Comparison of ENCODE assay signal across 1 cellular context in the genomic region with DNA sequence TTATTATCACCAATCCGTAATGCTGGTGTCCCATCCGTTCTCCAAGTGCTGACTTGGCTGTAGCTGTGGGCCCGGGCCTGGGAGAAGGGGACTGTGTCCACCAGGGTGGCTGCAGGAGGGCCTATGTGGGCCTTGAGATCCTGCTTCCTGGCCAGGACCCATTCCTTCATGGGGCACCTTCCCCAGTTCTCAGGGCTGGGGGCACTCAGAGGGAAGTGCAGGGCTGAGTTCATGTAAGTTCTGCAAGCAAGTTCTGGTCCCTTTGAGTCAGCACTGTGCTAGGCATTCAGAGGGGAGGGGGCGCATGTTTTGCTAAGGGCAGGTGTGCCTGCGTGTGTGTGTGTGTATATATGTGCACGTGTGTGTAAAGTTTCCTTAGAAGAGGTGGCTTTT.
A peak's percentile ranks its signal among the peaks of the same experiment; 100 is the strongest.
TF ChIP-seq lines count a peak whose summit lies in the region.

No MANE protein-coding gene starts in this region.

TF ChIP-seq in GM12878, 131 proteins besides CTCF, POLR2A, EP300 and RAD21:
- TF ChIP-seq, protein P1, sequence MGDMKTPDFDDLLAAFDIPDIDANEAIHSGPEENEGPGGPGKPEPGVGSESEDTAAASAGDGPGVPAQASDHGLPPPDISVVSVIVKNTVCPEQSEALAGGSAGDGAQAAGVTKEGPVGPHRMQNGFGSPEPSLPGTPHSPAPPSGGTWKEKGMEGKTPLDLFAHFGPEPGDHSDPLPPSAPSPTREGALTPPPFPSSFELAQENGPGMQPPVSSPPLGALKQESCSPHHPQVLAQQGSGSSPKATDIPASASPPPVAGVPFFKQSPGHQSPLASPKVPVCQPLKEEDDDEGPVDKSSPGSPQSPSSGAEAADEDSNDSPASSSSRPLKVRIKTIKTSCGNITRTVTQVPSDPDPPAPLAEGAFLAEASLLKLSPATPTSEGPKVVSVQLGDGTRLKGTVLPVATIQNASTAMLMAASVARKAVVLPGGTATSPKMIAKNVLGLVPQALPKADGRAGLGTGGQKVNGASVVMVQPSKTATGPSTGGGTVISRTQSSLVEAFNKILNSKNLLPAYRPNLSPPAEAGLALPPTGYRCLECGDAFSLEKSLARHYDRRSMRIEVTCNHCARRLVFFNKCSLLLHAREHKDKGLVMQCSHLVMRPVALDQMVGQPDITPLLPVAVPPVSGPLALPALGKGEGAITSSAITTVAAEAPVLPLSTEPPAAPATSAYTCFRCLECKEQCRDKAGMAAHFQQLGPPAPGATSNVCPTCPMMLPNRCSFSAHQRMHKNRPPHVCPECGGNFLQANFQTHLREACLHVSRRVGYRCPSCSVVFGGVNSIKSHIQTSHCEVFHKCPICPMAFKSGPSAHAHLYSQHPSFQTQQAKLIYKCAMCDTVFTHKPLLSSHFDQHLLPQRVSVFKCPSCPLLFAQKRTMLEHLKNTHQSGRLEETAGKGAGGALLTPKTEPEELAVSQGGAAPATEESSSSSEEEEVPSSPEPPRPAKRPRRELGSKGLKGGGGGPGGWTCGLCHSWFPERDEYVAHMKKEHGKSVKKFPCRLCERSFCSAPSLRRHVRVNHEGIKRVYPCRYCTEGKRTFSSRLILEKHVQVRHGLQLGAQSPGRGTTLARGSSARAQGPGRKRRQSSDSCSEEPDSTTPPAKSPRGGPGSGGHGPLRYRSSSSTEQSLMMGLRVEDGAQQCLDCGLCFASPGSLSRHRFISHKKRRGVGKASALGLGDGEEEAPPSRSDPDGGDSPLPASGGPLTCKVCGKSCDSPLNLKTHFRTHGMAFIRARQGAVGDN (IDR thresholded peaks at IDR 0.05): no peak
- TF ChIP-seq CREM (IDR thresholded peaks at IDR 0.05; ENCODE audit: low read depth): no peak
- TF ChIP-seq, protein P2, sequence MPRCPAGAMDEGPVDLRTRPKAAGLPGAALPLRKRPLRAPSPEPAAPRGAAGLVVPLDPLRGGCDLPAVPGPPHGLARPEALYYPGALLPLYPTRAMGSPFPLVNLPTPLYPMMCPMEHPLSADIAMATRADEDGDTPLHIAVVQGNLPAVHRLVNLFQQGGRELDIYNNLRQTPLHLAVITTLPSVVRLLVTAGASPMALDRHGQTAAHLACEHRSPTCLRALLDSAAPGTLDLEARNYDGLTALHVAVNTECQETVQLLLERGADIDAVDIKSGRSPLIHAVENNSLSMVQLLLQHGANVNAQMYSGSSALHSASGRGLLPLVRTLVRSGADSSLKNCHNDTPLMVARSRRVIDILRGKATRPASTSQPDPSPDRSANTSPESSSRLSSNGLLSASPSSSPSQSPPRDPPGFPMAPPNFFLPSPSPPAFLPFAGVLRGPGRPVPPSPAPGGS (IDR thresholded peaks at IDR 0.05; ENCODE audit: borderline replicate concordance, insufficient read depth, low read depth, low read length, poor library complexity, severe bottlenecking): peak; percentile 19
TF ChIP-seq in GM12878: peak in this region for 1.
